16 cellular contexts compared by ENCODE assay signal in genomic region chr2:11309706-11310105, GRCh38. TPM values are rescaled to one million over a fixed set of nuclear protein-coding genes. Genes with fewer than 3 reads are reported as not detected.
DNase-seq lines count a peak whose midpoint lies in the region; ATAC-seq and TF ChIP-seq lines count a peak whose summit lies in the region.
"Had no signal": no experiment of that assay in that cellular context is flagged by ENCODE, and none has a peak within 500 bp of the region (broad histone marks: within the 10 kb centered on the region; RNA-seq: fewer than 3 reads in every experiment).

No MANE protein-coding gene starts in this region.

- ATAC-seq in GM19395 (IDR thresholded peaks at IDR 0.05; ENCODE audit: unreplicated experiment): no peak
- no peak for ATAC-seq in GM18511 (IDR thresholded peaks at IDR 0.05; ENCODE audit: unreplicated experiment)
- ATAC-seq: A549, HCT116 had no signal

- DNase-seq in Daoy (ENCODE audit: low read depth) (peak; percentile 23), NCI-H226 (peak; percentile 35), epithelial cell of esophagus (ENCODE audit: low read depth) (peak; percentile 22), osteocyte (ENCODE audit: extremely low spot score, unreplicated experiment) (no peak), colonic mucosa (no peak)
- no peak for DNase-seq in activated CD4-positive, CD25-positive, alpha-beta regulatory T cell (lab: John Stamatoyannopoulos, UW)
- DNase-seq: BE2C; CD4-positive, alpha-beta memory T cell; DMS79; EL had no signal

- TF ChIP-seq CTCF in epithelial cell of esophagus (IDR thresholded peaks at IDR 0.05; ENCODE audit: insufficient read depth, low read depth, low read length, missing control alignments): no peak
- TF ChIP-seq CTCF in osteocyte (IDR thresholded peaks at IDR 0.05): no peak
- no peak for TF ChIP-seq CTCF in colonic mucosa (IDR thresholded peaks at IDR 0.05)

- peaks cover 2% of the 10 kb centered on the region for H3K36me3 Mint-ChIP-seq in osteocyte (ENCODE audit: unreplicated experiment)
- H3K36me3 Mint-ChIP-seq: CD4-positive, alpha-beta memory T cell had no signal

- H3K27ac Mint-ChIP-seq in osteocyte (ENCODE audit: unreplicated experiment): peak overlapping the region; percentile 86
- H3K27ac Mint-ChIP-seq: CD4-positive, alpha-beta memory T cell had no signal

- intact Hi-C loops in colonic mucosa (cut with DNase I): no loop called here

- no peak overlapping the region for H3K27ac ChIP-seq in colonic mucosa
- H3K27ac ChIP-seq: A549, C4-2B, HL-60 had no signal

- H3K9ac ChIP-seq in colonic mucosa (ENCODE audit: low read depth in 2 of 2, low read length in 2 of 2): no peak overlapping the region

- H3K9me3 ChIP-seq in colonic mucosa: no peaks in the 10 kb centered on the region
- H3K9me3 ChIP-seq: A549, BE2C had no signal

- H3K4me3 ChIP-seq in epithelial cell of esophagus (ENCODE audit: low read length): no peak overlapping the region
- no peak overlapping the region for H3K4me3 ChIP-seq in colonic mucosa
- H3K4me3 ChIP-seq: A549 had no signal

- H3K36me3 ChIP-seq in colonic mucosa: no peaks in the 10 kb centered on the region
- H3K36me3 ChIP-seq: BE2C had no signal

- H3K27me3 ChIP-seq in colonic mucosa: no peaks in the 10 kb centered on the region
- H3K27me3 ChIP-seq: BE2C had no signal

- H3K4me1 ChIP-seq in colonic mucosa: no peaks in the 10 kb centered on the region

- no peaks in the 10 kb centered on the region for H3K27me3 Mint-ChIP-seq in osteocyte (ENCODE audit: unreplicated experiment)
- H3K27me3 Mint-ChIP-seq: CD4-positive, alpha-beta memory T cell had no signal

- H3K9me3 Mint-ChIP-seq in osteocyte (ENCODE audit: unreplicated experiment): no peaks in the 10 kb centered on the region

- peaks cover 59% of the 10 kb centered on the region for H3K4me1 Mint-ChIP-seq in osteocyte (ENCODE audit: unreplicated experiment)

- H3K4me3 Mint-ChIP-seq in osteocyte (ENCODE audit: unreplicated experiment): peak overlapping the region; percentile 49
- H3K4me3 Mint-ChIP-seq: CD4-positive, alpha-beta memory T cell had no signal

RNA-seq across cellular contexts. Expression of gene ROCK2, which starts 34.7 kb away (rescaled TPM):
- 33.6 and 36.7 TPM in 2 replicates for total RNA-seq in Daoy (2014; rRNA removed; shearing (Covaris generic))
- total RNA-seq in osteocyte (49.6 and 56.4 TPM in 2 replicates), colonic mucosa (10 to 100 TPM; 62.7 to 80.9 TPM)

Comparison
In these comparisons a context has a peak if more than half of its experiments do, and no peak if none do; other contexts are left out.
1. DNase-seq: peak in Daoy (single experiment), NCI-H226 (single experiment) and epithelial cell of esophagus (single experiment); none in osteocyte (single experiment), colonic mucosa (single experiment) and activated CD4-positive, CD25-positive, alpha-beta regulatory T cell (0 of 4).